In the genomic region with DNA sequence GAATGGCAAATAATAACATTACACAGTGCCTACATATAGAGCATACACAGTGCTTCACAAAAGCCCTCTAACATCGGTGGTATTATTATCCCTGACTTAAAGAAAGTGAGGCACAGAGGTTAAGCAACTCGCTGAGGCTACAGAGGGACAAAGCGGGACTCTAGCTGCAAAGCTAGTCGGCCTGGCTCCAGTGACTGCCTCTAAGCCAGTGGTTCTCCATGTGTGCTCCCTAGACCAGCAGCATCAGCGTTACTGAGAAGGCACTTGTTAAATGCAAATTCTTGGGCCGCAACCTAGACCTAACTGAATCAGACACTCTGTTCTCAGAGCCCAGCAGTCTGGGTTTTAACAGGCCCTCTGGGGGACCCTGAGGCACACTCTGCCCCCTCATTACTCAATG, we compare ENCODE assay signal across 1 cellular context.
TF ChIP-seq lines count a peak whose summit lies in the region.

No MANE protein-coding gene starts in this region.

TF ChIP-seq in GM23338, 12 proteins besides CTCF, POLR2A, EP300 and RAD21 (continued from another document):
- TF ChIP-seq, protein P1, sequence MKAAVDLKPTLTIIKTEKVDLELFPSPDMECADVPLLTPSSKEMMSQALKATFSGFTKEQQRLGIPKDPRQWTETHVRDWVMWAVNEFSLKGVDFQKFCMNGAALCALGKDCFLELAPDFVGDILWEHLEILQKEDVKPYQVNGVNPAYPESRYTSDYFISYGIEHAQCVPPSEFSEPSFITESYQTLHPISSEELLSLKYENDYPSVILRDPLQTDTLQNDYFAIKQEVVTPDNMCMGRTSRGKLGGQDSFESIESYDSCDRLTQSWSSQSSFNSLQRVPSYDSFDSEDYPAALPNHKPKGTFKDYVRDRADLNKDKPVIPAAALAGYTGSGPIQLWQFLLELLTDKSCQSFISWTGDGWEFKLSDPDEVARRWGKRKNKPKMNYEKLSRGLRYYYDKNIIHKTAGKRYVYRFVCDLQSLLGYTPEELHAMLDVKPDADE (IDR thresholded peaks at IDR 0.05) = no peak
- TF ChIP-seq JUNB (IDR thresholded peaks at IDR 0.05; ENCODE audit: unreplicated experiment) = no peak
